In the genomic region with DNA sequence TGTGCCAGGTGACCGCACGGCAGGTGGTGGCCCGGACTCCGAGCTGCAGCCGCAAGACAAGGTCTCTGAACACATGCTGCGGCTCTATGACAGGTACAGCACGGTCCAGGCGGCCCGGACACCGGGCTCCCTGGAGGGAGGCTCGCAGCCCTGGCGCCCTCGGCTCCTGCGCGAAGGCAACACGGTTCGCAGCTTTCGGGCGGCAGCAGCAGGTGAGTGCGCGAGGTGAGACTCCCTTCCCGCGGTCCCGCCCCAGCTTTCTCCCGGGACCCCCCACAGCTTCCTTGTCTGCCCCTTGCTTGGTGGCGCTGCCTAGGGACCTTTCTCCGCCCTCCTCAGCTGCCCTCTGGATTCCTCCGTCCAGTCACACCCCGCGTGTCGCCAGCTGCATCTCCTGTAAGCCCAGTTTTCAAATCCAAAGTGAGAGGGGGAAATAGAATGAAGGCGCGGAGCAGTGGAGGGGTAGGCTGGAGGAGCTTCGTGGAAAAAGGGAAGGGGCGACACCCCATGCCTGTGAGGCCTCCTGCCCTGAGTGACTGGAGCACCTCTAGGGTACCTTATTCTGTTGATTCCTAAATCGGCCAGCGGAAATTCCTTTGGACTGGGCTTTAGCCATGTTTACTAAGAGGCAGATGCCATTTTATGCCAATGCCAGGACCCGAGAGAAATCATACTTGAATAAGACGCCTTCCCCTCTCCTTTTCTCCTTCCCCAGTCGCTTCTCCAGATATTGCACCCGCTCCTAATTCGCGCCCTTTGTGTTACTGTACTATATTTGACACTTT, we compare ENCODE assay signal across 8 cellular contexts. TPM values are rescaled to one million over a fixed set of nuclear protein-coding genes. Genes with fewer than 3 reads are reported as not detected.
A peak's percentile ranks its signal among the peaks of the same experiment; 100 is the strongest.
DNase-seq lines count a peak whose midpoint lies in the region; ATAC-seq and TF ChIP-seq lines count a peak whose summit lies in the region.

No MANE protein-coding gene starts in this region.

- WGBS in transverse colon (ENCODE audit: low coverage in 1 of 2), 2 donors = 9% methylated on average over 43 of the region's 43 CpGs; no CpG with 5 or more reads in 1 of the 2 donors

- no peak for TF ChIP-seq CTCF in lower lobe of right lung (IDR thresholded peaks at IDR 0.05)
- no peak for TF ChIP-seq CTCF in transverse colon (IDR thresholded peaks at IDR 0.05)

- peaks cover 65% of the 10 kb centered on the region for H3K27me3 Mint-ChIP-seq in activated T-cell treated with anti-CD3 and anti-CD28 coated beads, Interleukin-2, amount 50 U/mL, for 24 hours
- H3K27me3 Mint-ChIP-seq in activated T-helper 17 cell treated with anti-CD3 and anti-CD28 coated beads, Interleukin-2, amount 50 U/mL, for 72 hours = peaks cover 59% of the 10 kb centered on the region

- H3K27ac Mint-ChIP-seq in activated T-cell treated with anti-CD3 and anti-CD28 coated beads, Interleukin-2, amount 50 U/mL, for 24 hours = no peak overlapping the region
- H3K27ac Mint-ChIP-seq in activated T-helper 17 cell treated with anti-CD3 and anti-CD28 coated beads, Interleukin-2, amount 50 U/mL, for 72 hours = no peak overlapping the region

- TF ChIP-seq POLR2A in transverse colon (IDR thresholded peaks at IDR 0.05) = no peak

- in situ Hi-C loops in transverse colon (cut with MboI; ENCODE audit: low pct_ligation_motif_present in 1 of 4, low pct_unique_long_range_greater_than_20kb in 1 of 4, low sequenced_read_pairs in 3 of 4) = loop anchor here in 3 of 4 donors (25.0 kb wide), 2 partner anchors 419 to 669 kb away; no protein-coding TSS in a partner anchor

- no peaks in the 10 kb centered on the region for H3K36me3 Mint-ChIP-seq in activated T-cell treated with anti-CD3 and anti-CD28 coated beads, Interleukin-2, amount 50 U/mL, for 24 hours (ENCODE audit: low read depth)
- no peaks in the 10 kb centered on the region for H3K36me3 Mint-ChIP-seq in activated T-helper 17 cell treated with anti-CD3 and anti-CD28 coated beads, Interleukin-2, amount 50 U/mL, for 72 hours (ENCODE audit: low read depth)

- no peaks in the 10 kb centered on the region for H3K9me3 Mint-ChIP-seq in activated T-cell treated with anti-CD3 and anti-CD28 coated beads, Interleukin-2, amount 50 U/mL, for 24 hours
- no peaks in the 10 kb centered on the region for H3K9me3 Mint-ChIP-seq in activated T-helper 17 cell treated with anti-CD3 and anti-CD28 coated beads, Interleukin-2, amount 50 U/mL, for 72 hours

- ATAC-seq in activated T-helper 17 cell treated with anti-CD3 and anti-CD28 coated beads, Interleukin-2, amount 50 U/mL, for 72 hours (replicated peaks) = no peak
- peak; percentile 58 to 62 for ATAC-seq in lower lobe of right lung
- no peak for ATAC-seq in HG02571 (IDR thresholded peaks at IDR 0.05; ENCODE audit: unreplicated experiment)

- H3K27ac ChIP-seq in lower lobe of right lung = peak overlapping the region; percentile 64
- H3K27ac ChIP-seq in transverse colon = peak overlapping the region; percentile 75 to 88 (median 82)

- intact Hi-C loops in lower lobe of right lung (cut with DNase I) (no loop called here), transverse colon (cut with DNase I; ENCODE audit: low total_unique reads) (no loop called here)

- no peak for TF ChIP-seq EP300 in transverse colon (IDR thresholded peaks at IDR 0.05; ENCODE audit: low read depth)

- H3K4me3 Mint-ChIP-seq in activated T-cell treated with anti-CD3 and anti-CD28 coated beads, Interleukin-2, amount 50 U/mL, for 24 hours = peak overlapping the region; percentile 61
- peak overlapping the region; percentile 36 for H3K4me3 Mint-ChIP-seq in activated T-helper 17 cell treated with anti-CD3 and anti-CD28 coated beads, Interleukin-2, amount 50 U/mL, for 72 hours

- peaks cover 13% of the 10 kb centered on the region for H3K4me1 Mint-ChIP-seq in activated T-cell treated with anti-CD3 and anti-CD28 coated beads, Interleukin-2, amount 50 U/mL, for 24 hours (ENCODE audit: low read depth)
- H3K4me1 Mint-ChIP-seq in activated T-helper 17 cell treated with anti-CD3 and anti-CD28 coated beads, Interleukin-2, amount 50 U/mL, for 72 hours = peaks cover 6% of the 10 kb centered on the region

- no peaks in the 10 kb centered on the region for H3K9me3 ChIP-seq in lower lobe of right lung
- no peaks in the 10 kb centered on the region for H3K9me3 ChIP-seq in transverse colon

- H3K36me3 ChIP-seq in lower lobe of right lung = no peaks in the 10 kb centered on the region
- no peaks in the 10 kb centered on the region for H3K36me3 ChIP-seq in transverse colon

- H3K4me3 ChIP-seq in lower lobe of right lung = peak overlapping the region; percentile 52
- peak overlapping the region; percentile 43 to 62 (median 52) for H3K4me3 ChIP-seq in transverse colon

- no peak for DNase-seq in activated T-cell treated with anti-CD3 and anti-CD28 coated beads, Interleukin-2, amount 50 U/mL, for 24 hours
- no peak for DNase-seq in activated T-cell treated with anti-CD3 and anti-CD28 coated beads for 4 hours
- DNase-seq in lower lobe of right lung = peak; percentile 53
- DNase-seq in transverse colon = no peak
- DNase-seq in NOMO-1 (lab: John Stamatoyannopoulos, UW; ENCODE audit: unreplicated experiment in 2 of 2) = no peak
- DNase-seq in stimulated activated CD4-positive, alpha-beta T cell treated with anti-CD3 and anti-CD28 coated beads, Interleukin-4, amount 100 ng/mL, for 24 hours = no peak

- H3K4me1 ChIP-seq in lower lobe of right lung (peaks cover 7% of the 10 kb centered on the region), transverse colon (peaks cover 0 to 33% (median 6%) of the 10 kb centered on the region in 4 donors)

- H3K27me3 ChIP-seq in lower lobe of right lung (ENCODE audit: low read depth) = peaks cover 39% of the 10 kb centered on the region
- H3K27me3 ChIP-seq in transverse colon = peaks cover 34% of the 10 kb centered on the region

RNA-seq across cellular contexts. Expression of a gene that starts 1.1 kb away (rescaled TPM):
- under 1 TPM in 1 of 2 donors, not detected in 1; 0.05 TPM for total RNA-seq in activated T-helper 17 cell treated with anti-CD3 and anti-CD28 coated beads, Interleukin-2, amount 50 U/mL, for 72 hours
- total RNA-seq in lower lobe of right lung (18.2 TPM), transverse colon (10 to 100 TPM in 3 of 4 donors, 1 to 10 TPM in 1; 4.0 to 78.8 (median 44.9) TPM)

Comparison
In these comparisons a context has a peak if more than half of its experiments do, and no peak if none do; other contexts are left out.
1. ATAC-seq: peak in lower lobe of right lung (2 of 2); none in activated T-helper 17 cell treated with anti-CD3 and anti-CD28 coated beads, Interleukin-2, amount 50 U/mL, for 72 hours (single experiment) and HG02571 (single experiment).
2. RNA of a gene that starts 1.1 kb away (total RNA-seq): 4.0 to 78.8 TPM in transverse colon and 18.2 TPM in lower lobe of right lung (single experiment); 0.05 TPM in activated T-helper 17 cell treated with anti-CD3 and anti-CD28 coated beads, Interleukin-2, amount 50 U/mL, for 72 hours; every median in the first group is over 4 times any median in the second.